Comparison of ENCODE assay signal across 9 cellular contexts in the genomic region with DNA sequence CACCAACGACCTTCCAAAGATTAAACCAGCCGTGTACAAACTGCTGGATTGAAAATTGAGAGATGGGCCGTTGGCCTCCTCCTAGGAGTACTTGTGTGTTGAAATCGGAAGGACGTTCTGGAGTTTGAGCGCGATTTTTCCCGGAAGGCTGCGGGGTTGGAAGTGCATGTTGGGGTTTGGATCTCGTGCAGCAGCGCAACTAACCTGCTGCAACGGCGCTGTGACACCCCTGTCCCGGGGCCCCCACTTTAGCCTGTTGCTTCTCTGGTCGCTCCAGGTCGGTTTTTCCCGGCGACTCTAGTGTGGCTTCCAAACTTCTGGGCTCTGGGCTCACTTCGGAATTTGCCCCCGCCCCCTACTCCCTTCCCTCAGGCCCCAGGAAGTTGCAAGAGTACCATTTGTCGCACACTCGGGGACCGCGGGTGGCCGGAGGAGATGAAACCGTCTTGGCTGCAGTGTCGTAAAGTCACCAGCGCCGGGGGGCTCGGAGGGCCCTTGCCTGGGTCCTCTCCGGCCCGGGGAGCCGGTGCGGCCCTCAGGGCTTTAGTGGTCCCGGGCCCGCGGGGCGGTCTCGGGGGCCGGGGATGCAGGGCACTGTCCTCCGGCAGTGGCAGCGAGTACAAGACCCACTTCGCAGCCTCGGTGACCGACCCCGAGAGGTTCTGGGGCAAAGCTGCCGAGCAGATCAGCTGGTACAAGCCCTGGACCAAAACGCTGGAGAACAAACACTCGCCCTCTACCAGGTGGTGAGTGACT. TPM values are rescaled to one million over a fixed set of nuclear protein-coding genes. Genes with fewer than 3 reads are reported as not detected.
DNase-seq lines count a peak whose midpoint lies in the region; ATAC-seq and TF ChIP-seq lines count a peak whose summit lies in the region.
"Had no signal": no experiment of that assay in that cellular context is flagged by ENCODE, and none has a peak within 500 bp of the region (broad histone marks: within the 10 kb centered on the region; RNA-seq: fewer than 3 reads in every experiment).

TSS of gene ACSS3 (plus strand) at position 394 of the 756 bp plus-strand sequence. CDS start at position 436, 42 bp downstream.

- no peak within 1 kb of the TSS for H3K27ac Mint-ChIP-seq in activated CD4-positive, alpha-beta memory T cell treated with anti-CD3 and anti-CD28 coated beads, Interleukin-2, amount 10 ng/mL, durations not matched to agents 7 days and 5 days
- H3K27ac Mint-ChIP-seq in CD8-positive, alpha-beta T cell = no peak within 1 kb of the TSS

- peak within 1 kb of the TSS; percentile 99 for H2AFZ ChIP-seq in ACC112 (ENCODE audit: low read length, unreplicated experiment)

- POLR2A ChIA-PET in activated CD4-positive, alpha-beta memory T cell treated with anti-CD3 and anti-CD28 coated beads, Interleukin-2, amount 10 ng/mL, durations not matched to agents 7 days and 5 days (lab: Charles Lee) = no interaction called here
- POLR2A ChIA-PET in CD8-positive, alpha-beta T cell (lab: Charles Lee) = no interaction called here

- peaks cover 4% of the 10 kb centered on the region for H3K4me1 ChIP-seq in ACC112 (ENCODE audit: control insufficient read depth, insufficient read depth, low read length, unreplicated experiment)
- no peaks in the 10 kb centered on the region for H3K4me1 ChIP-seq in muscle layer of duodenum (ENCODE audit: control insufficient read depth in 1 of 2, insufficient read depth in 2 of 2, low read length in 2 of 2)
- no peaks in the 10 kb centered on the region for H3K4me1 ChIP-seq in CD8-positive, alpha-beta T cell (ENCODE audit: insufficient read depth, low read length)

- H3K27me3 ChIP-seq in ACC112 (ENCODE audit: insufficient read depth, low read length) (no peaks in the 10 kb centered on the region), muscle layer of duodenum (ENCODE audit: low read depth, low read length) (no peaks in the 10 kb centered on the region)
- no peaks in the 10 kb centered on the region for H3K27me3 ChIP-seq in CD8-positive, alpha-beta T cell (ENCODE audit: insufficient read depth, low read length)

- intact Hi-C loops in CD8-positive, alpha-beta T cell (cut with DNase I, micrococcal nuclease) = no loop called here

- no peaks in the 10 kb centered on the region for H3K9me3 ChIP-seq in muscle layer of duodenum (ENCODE audit: control insufficient read depth in 1 of 2, low read length in 2 of 2)
- H3K9me3 ChIP-seq in CD8-positive, alpha-beta T cell (ENCODE audit: low read length) = no peaks in the 10 kb centered on the region

- H3K4me3 ChIP-seq in ACC112 (ENCODE audit: low read depth, low read length) = peak within 1 kb of the TSS; percentile 88
- peak within 1 kb of the TSS; percentile 49 for H3K4me3 ChIP-seq in fibroblast of pulmonary artery (replicated peaks; ENCODE audit: low read depth, low read length)
- H3K4me3 ChIP-seq in muscle layer of duodenum (ENCODE audit: low read depth in 1 of 2, low read length in 2 of 2) = peak within 1 kb of the TSS; percentile 67 to 76
- no peak within 1 kb of the TSS for H3K4me3 ChIP-seq in CD8-positive, alpha-beta T cell (ENCODE audit: low read depth, low read length)

- H3K27me3 Mint-ChIP-seq in activated CD4-positive, alpha-beta memory T cell treated with anti-CD3 and anti-CD28 coated beads, Interleukin-2, amount 10 ng/mL, durations not matched to agents 7 days and 5 days = peaks cover 6% of the 10 kb centered on the region
- peaks cover 22% of the 10 kb centered on the region for H3K27me3 Mint-ChIP-seq in CD8-positive, alpha-beta T cell (ENCODE audit: low read depth)

- H3K36me3 ChIP-seq in ACC112 (ENCODE audit: insufficient read depth, low read length) (no peaks in the 10 kb centered on the region), muscle layer of duodenum (ENCODE audit: control insufficient read depth in 1 of 2, insufficient read depth in 2 of 2, low read length in 2 of 2) (no peaks in the 10 kb centered on the region)
- H3K36me3 ChIP-seq in CD8-positive, alpha-beta T cell (ENCODE audit: insufficient read depth, low read length) = no peaks in the 10 kb centered on the region

- H3K27ac ChIP-seq in ACC112 (ENCODE audit: low read depth, low read length) (no peak within 1 kb of the TSS), muscle layer of duodenum (ENCODE audit: low read length) (peak within 1 kb of the TSS; percentile 68)
- no peak within 1 kb of the TSS for H3K27ac ChIP-seq in CD8-positive, alpha-beta T cell (ENCODE audit: low read depth, low read length)
- H3K27ac ChIP-seq: KMS-11 had no signal

- no peak for ATAC-seq in CD8-positive, alpha-beta T cell

- CTCF ChIA-PET in activated CD4-positive, alpha-beta memory T cell treated with anti-CD3 and anti-CD28 coated beads, Interleukin-2, amount 10 ng/mL, durations not matched to agents 7 days and 5 days (lab: Charles Lee) = no interaction called here
- CTCF ChIA-PET in CD8-positive, alpha-beta T cell (lab: Charles Lee) = no interaction called here

- no peaks in the 10 kb centered on the region for H3K4me1 Mint-ChIP-seq in activated CD4-positive, alpha-beta memory T cell treated with anti-CD3 and anti-CD28 coated beads, Interleukin-2, amount 10 ng/mL, durations not matched to agents 7 days and 5 days
- no peaks in the 10 kb centered on the region for H3K4me1 Mint-ChIP-seq in CD8-positive, alpha-beta T cell (ENCODE audit: low read depth)

- peaks cover 13% of the 10 kb centered on the region for H3K9me3 Mint-ChIP-seq in activated CD4-positive, alpha-beta memory T cell treated with anti-CD3 and anti-CD28 coated beads, Interleukin-2, amount 10 ng/mL, durations not matched to agents 7 days and 5 days
- H3K9me3 Mint-ChIP-seq in CD8-positive, alpha-beta T cell = peaks cover 8% of the 10 kb centered on the region

- H3K36me3 Mint-ChIP-seq in activated CD4-positive, alpha-beta memory T cell treated with anti-CD3 and anti-CD28 coated beads, Interleukin-2, amount 10 ng/mL, durations not matched to agents 7 days and 5 days (ENCODE audit: low read depth) = no peaks in the 10 kb centered on the region
- H3K36me3 Mint-ChIP-seq in CD8-positive, alpha-beta T cell = no peaks in the 10 kb centered on the region

- no peak within 1 kb of the TSS for H3K4me3 Mint-ChIP-seq in activated CD4-positive, alpha-beta memory T cell treated with anti-CD3 and anti-CD28 coated beads, Interleukin-2, amount 10 ng/mL, durations not matched to agents 7 days and 5 days
- H3K4me3 Mint-ChIP-seq in CD8-positive, alpha-beta T cell = no peak within 1 kb of the TSS

- peak; percentile 63 for DNase-seq in NCI-H460 (ENCODE audit: extremely low read depth, low read depth)
- peak; percentile 34 for DNase-seq in fibroblast of pulmonary artery (ENCODE audit: low read depth)
- no peak for DNase-seq in stimulated activated naive CD4-positive, alpha-beta T cell (lab: John Stamatoyannopoulos, UW)
- no peak for DNase-seq in activated CD4-positive, alpha-beta memory T cell treated with anti-CD3 and anti-CD28 coated beads, Interleukin-2, amount 10 ng/mL, durations not matched to agents 7 days and 5 days
- DNase-seq in CD8-positive, alpha-beta T cell = no peak
- DNase-seq in Kasumi-1 (lab: John Stamatoyannopoulos, UW) = no peak

- no peaks in the 10 kb centered on the region for H3K79me2 ChIP-seq in ACC112 (ENCODE audit: control insufficient read depth, insufficient read depth, low read length, unreplicated experiment)

- TF ChIP-seq CTCF in fibroblast of pulmonary artery (IDR thresholded peaks at IDR 0.05; ENCODE audit: low read length, missing control alignments) = no peak
- TF ChIP-seq CTCF in CD8-positive, alpha-beta T cell (IDR thresholded peaks at IDR 0.05) = no peak

RNA-seq across cellular contexts. Expression of gene ACSS3, which starts in this region (rescaled TPM):
- 44.0 and 54.4 TPM in 2 replicates for total RNA-seq in NCI-H460 (2014; rRNA removed; shearing (Covaris generic))
- 10.9 and 14.7 TPM in 2 replicates for polyA plus RNA-seq in NCI-H460 (2014; cell fraction: nucleus; rRNA removed)
- total RNA-seq in activated CD4-positive, alpha-beta memory T cell treated with anti-CD3 and anti-CD28 coated beads, Interleukin-2, amount 10 ng/mL, durations not matched to agents 7 days and 5 days = not detected
- total RNA-seq in CD8-positive, alpha-beta T cell = not detected

Comparison
In these comparisons a context has a peak if more than half of its experiments do, and no peak if none do; other contexts are left out.
1. RNA of gene ACSS3 (total RNA-seq): 44.0 to 54.4 TPM in NCI-H460; not detected in activated CD4-positive, alpha-beta memory T cell treated with anti-CD3 and anti-CD28 coated beads, Interleukin-2, amount 10 ng/mL, durations not matched to agents 7 days and 5 days and not detected in CD8-positive, alpha-beta T cell; every median in the first group is over 10 times any median in the second.
2. DNase-seq: peak in NCI-H460 (single experiment) and fibroblast of pulmonary artery (single experiment); none in stimulated activated naive CD4-positive, alpha-beta T cell (0 of 6), activated CD4-positive, alpha-beta memory T cell treated with anti-CD3 and anti-CD28 coated beads, Interleukin-2, amount 10 ng/mL, durations not matched to agents 7 days and 5 days (single experiment), CD8-positive, alpha-beta T cell (0 of 7) and Kasumi-1 (0 of 2).